In the genomic region with DNA sequence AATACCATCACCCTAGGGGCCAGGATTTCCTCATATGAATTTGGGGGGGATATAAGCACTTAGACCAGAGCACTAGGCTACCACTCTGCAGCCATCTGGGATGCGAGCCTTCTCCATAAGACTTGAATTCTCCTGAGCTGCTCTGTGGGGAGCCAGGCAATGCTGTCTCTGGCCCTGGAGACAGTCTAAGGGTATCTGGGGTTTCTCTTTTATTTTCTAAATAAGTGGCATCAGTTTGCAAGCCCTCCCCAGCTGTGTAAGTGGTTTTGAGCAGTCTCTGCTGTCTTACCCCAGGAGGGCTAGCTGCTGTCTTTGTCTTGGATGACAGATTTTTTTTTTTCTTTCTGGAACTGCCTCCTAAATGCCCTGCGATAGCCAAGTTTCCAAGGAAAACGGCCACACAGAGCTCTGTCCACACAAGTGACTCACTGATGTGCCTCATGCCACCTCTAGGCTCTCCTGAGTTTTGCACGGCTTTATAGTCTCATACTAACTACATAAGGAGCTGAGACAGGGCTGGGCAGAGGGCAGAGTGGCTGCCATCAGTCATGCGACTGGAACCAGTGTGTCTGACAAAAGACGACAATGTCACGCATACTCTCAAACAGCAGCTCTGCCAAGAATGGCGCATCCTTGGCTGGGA, we compare ENCODE assay signal across 1 cellular context.
TF ChIP-seq lines count a peak whose summit lies in the region.

No MANE protein-coding gene starts in this region.

TF ChIP-seq in GM23338, 12 proteins besides CTCF, POLR2A, EP300 and RAD21:
- TF ChIP-seq, protein P1, sequence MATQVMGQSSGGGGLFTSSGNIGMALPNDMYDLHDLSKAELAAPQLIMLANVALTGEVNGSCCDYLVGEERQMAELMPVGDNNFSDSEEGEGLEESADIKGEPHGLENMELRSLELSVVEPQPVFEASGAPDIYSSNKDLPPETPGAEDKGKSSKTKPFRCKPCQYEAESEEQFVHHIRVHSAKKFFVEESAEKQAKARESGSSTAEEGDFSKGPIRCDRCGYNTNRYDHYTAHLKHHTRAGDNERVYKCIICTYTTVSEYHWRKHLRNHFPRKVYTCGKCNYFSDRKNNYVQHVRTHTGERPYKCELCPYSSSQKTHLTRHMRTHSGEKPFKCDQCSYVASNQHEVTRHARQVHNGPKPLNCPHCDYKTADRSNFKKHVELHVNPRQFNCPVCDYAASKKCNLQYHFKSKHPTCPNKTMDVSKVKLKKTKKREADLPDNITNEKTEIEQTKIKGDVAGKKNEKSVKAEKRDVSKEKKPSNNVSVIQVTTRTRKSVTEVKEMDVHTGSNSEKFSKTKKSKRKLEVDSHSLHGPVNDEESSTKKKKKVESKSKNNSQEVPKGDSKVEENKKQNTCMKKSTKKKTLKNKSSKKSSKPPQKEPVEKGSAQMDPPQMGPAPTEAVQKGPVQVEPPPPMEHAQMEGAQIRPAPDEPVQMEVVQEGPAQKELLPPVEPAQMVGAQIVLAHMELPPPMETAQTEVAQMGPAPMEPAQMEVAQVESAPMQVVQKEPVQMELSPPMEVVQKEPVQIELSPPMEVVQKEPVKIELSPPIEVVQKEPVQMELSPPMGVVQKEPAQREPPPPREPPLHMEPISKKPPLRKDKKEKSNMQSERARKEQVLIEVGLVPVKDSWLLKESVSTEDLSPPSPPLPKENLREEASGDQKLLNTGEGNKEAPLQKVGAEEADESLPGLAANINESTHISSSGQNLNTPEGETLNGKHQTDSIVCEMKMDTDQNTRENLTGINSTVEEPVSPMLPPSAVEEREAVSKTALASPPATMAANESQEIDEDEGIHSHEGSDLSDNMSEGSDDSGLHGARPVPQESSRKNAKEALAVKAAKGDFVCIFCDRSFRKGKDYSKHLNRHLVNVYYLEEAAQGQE (IDR thresholded peaks at IDR 0.05; ENCODE audit: unreplicated experiment): no peak
- TF ChIP-seq POLR2AphosphoS5 (IDR thresholded peaks at IDR 0.05; ENCODE audit: low read depth) (no peak), ZNF114 (CRISPR knock-in tag; IDR thresholded peaks at IDR 0.05) (no peak), EZH2 (IDR thresholded peaks at IDR 0.05; ENCODE audit: low read depth, unreplicated experiment) (no peak), ZNF331 (CRISPR knock-in tag; IDR thresholded peaks at IDR 0.05; ENCODE audit: low read depth) (no peak), STAT1 (IDR thresholded peaks at IDR 0.05; ENCODE audit: unreplicated experiment) (no peak), EZH2phosphoT487 (IDR thresholded peaks at IDR 0.05; ENCODE audit: unreplicated experiment) (no peak), NANOG (IDR thresholded peaks at IDR 0.05; ENCODE audit: borderline replicate concordance) (no peak), JUNB (IDR thresholded peaks at IDR 0.05; ENCODE audit: unreplicated experiment) (no peak), CREB1 (CRISPR knock-in tag; IDR thresholded peaks at IDR 0.05; ENCODE audit: low read depth) (no peak)
- TF ChIP-seq, protein P2, sequence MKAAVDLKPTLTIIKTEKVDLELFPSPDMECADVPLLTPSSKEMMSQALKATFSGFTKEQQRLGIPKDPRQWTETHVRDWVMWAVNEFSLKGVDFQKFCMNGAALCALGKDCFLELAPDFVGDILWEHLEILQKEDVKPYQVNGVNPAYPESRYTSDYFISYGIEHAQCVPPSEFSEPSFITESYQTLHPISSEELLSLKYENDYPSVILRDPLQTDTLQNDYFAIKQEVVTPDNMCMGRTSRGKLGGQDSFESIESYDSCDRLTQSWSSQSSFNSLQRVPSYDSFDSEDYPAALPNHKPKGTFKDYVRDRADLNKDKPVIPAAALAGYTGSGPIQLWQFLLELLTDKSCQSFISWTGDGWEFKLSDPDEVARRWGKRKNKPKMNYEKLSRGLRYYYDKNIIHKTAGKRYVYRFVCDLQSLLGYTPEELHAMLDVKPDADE (IDR thresholded peaks at IDR 0.05): no peak
- TF ChIP-seq, protein P3, sequence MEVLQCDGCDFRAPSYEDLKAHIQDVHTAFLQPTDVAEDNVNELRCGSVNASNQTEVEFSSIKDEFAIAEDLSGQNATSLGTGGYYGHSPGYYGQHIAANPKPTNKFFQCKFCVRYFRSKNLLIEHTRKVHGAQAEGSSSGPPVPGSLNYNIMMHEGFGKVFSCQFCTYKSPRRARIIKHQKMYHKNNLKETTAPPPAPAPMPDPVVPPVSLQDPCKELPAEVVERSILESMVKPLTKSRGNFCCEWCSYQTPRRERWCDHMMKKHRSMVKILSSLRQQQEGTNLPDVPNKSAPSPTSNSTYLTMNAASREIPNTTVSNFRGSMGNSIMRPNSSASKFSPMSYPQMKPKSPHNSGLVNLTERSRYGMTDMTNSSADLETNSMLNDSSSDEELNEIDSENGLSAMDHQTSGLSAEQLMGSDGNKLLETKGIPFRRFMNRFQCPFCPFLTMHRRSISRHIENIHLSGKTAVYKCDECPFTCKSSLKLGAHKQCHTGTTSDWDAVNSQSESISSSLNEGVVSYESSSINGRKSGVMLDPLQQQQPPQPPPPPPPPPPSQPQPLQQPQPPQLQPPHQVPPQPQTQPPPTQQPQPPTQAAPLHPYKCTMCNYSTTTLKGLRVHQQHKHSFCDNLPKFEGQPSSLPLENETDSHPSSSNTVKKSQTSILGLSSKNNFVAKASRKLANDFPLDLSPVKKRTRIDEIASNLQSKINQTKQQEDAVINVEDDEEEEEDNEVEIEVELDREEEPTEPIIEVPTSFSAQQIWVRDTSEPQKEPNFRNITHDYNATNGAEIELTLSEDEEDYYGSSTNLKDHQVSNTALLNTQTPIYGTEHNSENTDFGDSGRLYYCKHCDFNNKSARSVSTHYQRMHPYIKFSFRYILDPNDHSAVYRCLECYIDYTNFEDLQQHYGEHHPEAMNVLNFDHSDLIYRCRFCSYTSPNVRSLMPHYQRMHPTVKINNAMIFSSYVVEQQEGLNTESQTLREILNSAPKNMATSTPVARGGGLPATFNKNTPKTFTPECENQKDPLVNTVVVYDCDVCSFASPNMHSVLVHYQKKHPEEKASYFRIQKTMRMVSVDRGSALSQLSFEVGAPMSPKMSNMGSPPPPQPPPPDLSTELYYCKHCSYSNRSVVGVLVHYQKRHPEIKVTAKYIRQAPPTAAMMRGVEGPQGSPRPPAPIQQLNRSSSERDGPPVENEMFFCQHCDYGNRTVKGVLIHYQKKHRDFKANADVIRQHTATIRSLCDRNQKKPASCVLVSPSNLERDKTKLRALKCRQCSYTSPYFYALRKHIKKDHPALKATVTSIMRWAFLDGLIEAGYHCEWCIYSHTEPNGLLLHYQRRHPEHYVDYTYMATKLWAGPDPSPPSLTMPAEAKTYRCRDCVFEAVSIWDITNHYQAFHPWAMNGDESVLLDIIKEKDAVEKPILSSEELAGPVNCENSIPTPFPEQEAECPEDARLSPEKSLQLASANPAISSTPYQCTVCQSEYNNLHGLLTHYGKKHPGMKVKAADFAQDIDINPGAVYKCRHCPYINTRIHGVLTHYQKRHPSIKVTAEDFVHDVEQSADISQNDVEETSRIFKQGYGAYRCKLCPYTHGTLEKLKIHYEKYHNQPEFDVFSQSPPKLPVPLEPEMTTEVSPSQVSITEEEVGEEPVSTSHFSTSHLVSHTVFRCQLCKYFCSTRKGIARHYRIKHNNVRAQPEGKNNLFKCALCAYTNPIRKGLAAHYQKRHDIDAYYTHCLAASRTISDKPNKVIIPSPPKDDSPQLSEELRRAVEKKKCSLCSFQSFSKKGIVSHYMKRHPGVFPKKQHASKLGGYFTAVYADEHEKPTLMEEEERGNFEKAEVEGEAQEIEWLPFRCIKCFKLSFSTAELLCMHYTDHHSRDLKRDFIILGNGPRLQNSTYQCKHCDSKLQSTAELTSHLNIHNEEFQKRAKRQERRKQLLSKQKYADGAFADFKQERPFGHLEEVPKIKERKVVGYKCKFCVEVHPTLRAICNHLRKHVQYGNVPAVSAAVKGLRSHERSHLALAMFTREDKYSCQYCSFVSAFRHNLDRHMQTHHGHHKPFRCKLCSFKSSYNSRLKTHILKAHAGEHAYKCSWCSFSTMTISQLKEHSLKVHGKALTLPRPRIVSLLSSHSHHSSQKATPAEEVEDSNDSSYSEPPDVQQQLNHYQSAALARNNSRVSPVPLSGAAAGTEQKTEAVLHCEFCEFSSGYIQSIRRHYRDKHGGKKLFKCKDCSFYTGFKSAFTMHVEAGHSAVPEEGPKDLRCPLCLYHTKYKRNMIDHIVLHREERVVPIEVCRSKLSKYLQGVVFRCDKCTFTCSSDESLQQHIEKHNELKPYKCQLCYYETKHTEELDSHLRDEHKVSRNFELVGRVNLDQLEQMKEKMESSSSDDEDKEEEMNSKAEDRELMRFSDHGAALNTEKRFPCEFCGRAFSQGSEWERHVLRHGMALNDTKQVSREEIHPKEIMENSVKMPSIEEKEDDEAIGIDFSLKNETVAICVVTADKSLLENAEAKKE (CRISPR knock-in tag; IDR thresholded peaks at IDR 0.05): no peak; the same call in 1 of the 2 replicates
